ENCODE assay signal across 2 cellular contexts in the genomic region with DNA sequence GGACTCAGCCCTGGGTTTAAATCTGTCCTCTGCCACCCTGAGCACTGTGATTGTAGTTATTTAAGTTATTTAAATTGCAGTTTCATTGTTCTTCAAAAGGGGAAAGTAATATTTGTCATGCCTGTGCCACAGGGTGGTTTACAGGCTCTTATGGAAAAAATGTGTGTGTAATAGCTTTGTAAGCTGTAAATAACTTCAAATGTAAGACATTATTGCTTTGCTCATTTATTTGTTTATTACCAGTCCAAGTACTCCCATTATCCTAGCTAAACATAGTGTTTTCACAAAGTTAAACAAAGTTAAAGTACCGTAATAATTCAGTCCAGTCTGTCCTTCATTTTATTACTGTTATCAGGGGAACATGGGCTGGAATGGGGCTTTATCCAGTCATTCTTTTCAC.
TF ChIP-seq lines count a peak whose summit lies in the region.

No MANE protein-coding gene starts in this region.

TF ChIP-seq in SK-N-SH treated with all-trans-retinoic acid at 6 μM for 48 hours, 23 proteins besides CTCF, POLR2A, EP300 and RAD21 (continued from another document):
- TF ChIP-seq, protein P1, sequence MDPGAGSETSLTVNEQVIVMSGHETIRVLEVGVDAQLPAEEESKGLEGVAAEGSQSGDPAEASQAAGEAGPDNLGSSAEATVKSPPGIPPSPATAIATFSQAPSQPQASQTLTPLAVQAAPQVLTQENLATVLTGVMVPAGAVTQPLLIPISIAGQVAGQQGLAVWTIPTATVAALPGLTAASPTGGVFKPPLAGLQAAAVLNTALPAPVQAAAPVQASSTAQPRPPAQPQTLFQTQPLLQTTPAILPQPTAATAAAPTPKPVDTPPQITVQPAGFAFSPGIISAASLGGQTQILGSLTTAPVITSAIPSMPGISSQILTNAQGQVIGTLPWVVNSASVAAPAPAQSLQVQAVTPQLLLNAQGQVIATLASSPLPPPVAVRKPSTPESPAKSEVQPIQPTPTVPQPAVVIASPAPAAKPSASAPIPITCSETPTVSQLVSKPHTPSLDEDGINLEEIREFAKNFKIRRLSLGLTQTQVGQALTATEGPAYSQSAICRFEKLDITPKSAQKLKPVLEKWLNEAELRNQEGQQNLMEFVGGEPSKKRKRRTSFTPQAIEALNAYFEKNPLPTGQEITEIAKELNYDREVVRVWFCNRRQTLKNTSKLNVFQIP (CRISPR knock-in tag; IDR thresholded peaks at IDR 0.05; ENCODE audit: borderline replicate concordance, low read depth), result no peak
- no peak for TF ChIP-seq ZNF8 (CRISPR knock-in tag; IDR thresholded peaks at IDR 0.05)
- TF ChIP-seq, protein P2, sequence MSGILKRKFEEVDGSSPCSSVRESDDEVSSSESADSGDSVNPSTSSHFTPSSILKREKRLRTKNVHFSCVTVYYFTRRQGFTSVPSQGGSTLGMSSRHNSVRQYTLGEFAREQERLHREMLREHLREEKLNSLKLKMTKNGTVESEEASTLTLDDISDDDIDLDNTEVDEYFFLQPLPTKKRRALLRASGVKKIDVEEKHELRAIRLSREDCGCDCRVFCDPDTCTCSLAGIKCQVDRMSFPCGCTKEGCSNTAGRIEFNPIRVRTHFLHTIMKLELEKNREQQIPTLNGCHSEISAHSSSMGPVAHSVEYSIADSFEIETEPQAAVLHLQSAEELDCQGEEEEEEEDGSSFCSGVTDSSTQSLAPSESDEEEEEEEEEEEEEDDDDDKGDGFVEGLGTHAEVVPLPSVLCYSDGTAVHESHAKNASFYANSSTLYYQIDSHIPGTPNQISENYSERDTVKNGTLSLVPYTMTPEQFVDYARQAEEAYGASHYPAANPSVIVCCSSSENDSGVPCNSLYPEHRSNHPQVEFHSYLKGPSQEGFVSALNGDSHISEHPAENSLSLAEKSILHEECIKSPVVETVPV (CRISPR knock-in tag; IDR thresholded peaks at IDR 0.05), result no peak
- TF ChIP-seq TOX (CRISPR knock-in tag; IDR thresholded peaks at IDR 0.05; ENCODE audit: borderline replicate concordance), result no peak
- TF ChIP-seq ZC3H10 (CRISPR knock-in tag; IDR thresholded peaks at IDR 0.05), result no peak

TF ChIP-seq in SK-N-SH, 30 proteins besides CTCF, POLR2A, EP300 and RAD21 (continued from another document):
- TF ChIP-seq, protein P3, sequence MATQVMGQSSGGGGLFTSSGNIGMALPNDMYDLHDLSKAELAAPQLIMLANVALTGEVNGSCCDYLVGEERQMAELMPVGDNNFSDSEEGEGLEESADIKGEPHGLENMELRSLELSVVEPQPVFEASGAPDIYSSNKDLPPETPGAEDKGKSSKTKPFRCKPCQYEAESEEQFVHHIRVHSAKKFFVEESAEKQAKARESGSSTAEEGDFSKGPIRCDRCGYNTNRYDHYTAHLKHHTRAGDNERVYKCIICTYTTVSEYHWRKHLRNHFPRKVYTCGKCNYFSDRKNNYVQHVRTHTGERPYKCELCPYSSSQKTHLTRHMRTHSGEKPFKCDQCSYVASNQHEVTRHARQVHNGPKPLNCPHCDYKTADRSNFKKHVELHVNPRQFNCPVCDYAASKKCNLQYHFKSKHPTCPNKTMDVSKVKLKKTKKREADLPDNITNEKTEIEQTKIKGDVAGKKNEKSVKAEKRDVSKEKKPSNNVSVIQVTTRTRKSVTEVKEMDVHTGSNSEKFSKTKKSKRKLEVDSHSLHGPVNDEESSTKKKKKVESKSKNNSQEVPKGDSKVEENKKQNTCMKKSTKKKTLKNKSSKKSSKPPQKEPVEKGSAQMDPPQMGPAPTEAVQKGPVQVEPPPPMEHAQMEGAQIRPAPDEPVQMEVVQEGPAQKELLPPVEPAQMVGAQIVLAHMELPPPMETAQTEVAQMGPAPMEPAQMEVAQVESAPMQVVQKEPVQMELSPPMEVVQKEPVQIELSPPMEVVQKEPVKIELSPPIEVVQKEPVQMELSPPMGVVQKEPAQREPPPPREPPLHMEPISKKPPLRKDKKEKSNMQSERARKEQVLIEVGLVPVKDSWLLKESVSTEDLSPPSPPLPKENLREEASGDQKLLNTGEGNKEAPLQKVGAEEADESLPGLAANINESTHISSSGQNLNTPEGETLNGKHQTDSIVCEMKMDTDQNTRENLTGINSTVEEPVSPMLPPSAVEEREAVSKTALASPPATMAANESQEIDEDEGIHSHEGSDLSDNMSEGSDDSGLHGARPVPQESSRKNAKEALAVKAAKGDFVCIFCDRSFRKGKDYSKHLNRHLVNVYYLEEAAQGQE (IDR thresholded peaks at IDR 0.05; ENCODE audit: low read depth, low read length), result no peak
- no peak for TF ChIP-seq MAX (IDR thresholded peaks at IDR 0.05; ENCODE audit: low read depth)
- no peak for TF ChIP-seq NFIC (IDR thresholded peaks at IDR 0.05; ENCODE audit: borderline replicate concordance)
- no peak for TF ChIP-seq CHD2 (IDR thresholded peaks at IDR 0.05; ENCODE audit: low read length, partially characterized antibody)
